ENCODE assay signal across 1 cellular context in the genomic region with DNA sequence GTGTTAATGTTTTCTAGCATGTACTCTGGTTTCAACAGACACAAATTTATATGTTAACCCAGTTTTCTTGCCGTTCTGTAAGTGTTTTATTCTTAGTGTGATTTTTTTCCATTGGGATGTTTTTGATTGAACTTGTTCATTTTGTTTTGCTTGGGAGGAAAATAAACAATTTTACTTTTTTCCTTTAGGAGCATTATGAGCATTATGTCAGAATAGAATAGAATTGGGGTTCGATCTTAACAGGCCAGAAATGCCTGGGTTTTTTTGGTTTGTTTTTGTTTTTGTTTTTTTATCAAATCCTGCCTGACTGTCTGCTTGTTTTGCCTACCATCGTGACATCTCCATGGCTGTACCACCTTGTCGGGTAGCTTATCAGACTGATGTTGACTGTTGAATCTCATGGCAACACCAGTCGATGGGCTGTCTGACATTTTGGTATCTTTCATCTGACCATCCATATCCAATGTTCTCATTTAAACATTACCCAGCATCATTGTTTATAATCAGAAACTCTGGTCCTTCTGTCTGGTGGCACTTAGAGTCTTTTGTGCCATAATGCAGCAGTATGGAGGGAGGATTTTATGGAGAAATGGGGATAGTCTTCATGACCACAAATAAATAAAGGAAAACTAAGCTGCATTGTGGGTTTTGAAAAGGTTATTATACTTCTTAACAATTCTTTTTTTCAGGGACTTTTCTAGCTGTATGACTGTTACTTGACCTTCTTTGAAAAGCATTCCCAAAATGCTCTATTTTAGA.
TF ChIP-seq lines count a peak whose summit lies in the region.

No MANE protein-coding gene starts in this region.

TF ChIP-seq in GM12878, 131 proteins besides CTCF, POLR2A, EP300 and RAD21 (continued from another document and continues in another):
- TF ChIP-seq FOXK2 (IDR thresholded peaks at IDR 0.05) (no peak), NBN (IDR thresholded peaks at IDR 0.05) (0 out of 2 replicates have a peak, but pooled peaks have one; percentile 37), ZNF384 (IDR thresholded peaks at IDR 0.05; ENCODE audit: borderline replicate concordance, low read depth, low read length) (peak; percentile 18; the same call in 1 of the 2 replicates), CHD2 (IDR thresholded peaks at IDR 0.05; ENCODE audit: borderline replicate concordance, low read depth, low read length) (no peak), SIX5 (IDR thresholded peaks at IDR 0.05; ENCODE audit: low read depth, low read length, severe bottlenecking) (no peak), ZNF207 (IDR thresholded peaks at IDR 0.05; ENCODE audit: borderline replicate concordance) (no peak), MYB (IDR thresholded peaks at IDR 0.05; ENCODE audit: borderline replicate concordance, low read depth, low read length) (no peak), SRF (IDR thresholded peaks at IDR 0.05; ENCODE audit: low read depth in 2 of 2, low read length in 2 of 2) (no peak), TARDBP (IDR thresholded peaks at IDR 0.05; ENCODE audit: borderline replicate concordance) (no peak), IKZF2 (IDR thresholded peaks at IDR 0.05) (peak in 1 of 2 experiments; percentile 31; a peak in 1 of 4 replicates), EED (IDR thresholded peaks at IDR 0.05; ENCODE audit: low read depth) (no peak), GABPA (IDR thresholded peaks at IDR 0.05; ENCODE audit: low read depth) (no peak), PML (IDR thresholded peaks at IDR 0.05; ENCODE audit: low read length) (no peak; the same call in 1 of the 2 replicates), RBBP5 (conservative IDR thresholded peaks at IDR 0.05) (no peak), NR2C2 (IDR thresholded peaks at IDR 0.05; ENCODE audit: borderline replicate concordance, control insufficient read depth, insufficient read length, low read depth) (no peak), MYC (IDR thresholded peaks at IDR 0.05; ENCODE audit: insufficient read depth, insufficient read length, insufficient replicate concordance, low read length, severe bottlenecking) (no peak), ZBED1 (IDR thresholded peaks at IDR 0.05; ENCODE audit: borderline replicate concordance) (peak; percentile 74), PAX8 (IDR thresholded peaks at IDR 0.05) (0 out of 2 replicates have a peak, but pooled peaks have one; percentile 40)
- TF ChIP-seq, protein P1, sequence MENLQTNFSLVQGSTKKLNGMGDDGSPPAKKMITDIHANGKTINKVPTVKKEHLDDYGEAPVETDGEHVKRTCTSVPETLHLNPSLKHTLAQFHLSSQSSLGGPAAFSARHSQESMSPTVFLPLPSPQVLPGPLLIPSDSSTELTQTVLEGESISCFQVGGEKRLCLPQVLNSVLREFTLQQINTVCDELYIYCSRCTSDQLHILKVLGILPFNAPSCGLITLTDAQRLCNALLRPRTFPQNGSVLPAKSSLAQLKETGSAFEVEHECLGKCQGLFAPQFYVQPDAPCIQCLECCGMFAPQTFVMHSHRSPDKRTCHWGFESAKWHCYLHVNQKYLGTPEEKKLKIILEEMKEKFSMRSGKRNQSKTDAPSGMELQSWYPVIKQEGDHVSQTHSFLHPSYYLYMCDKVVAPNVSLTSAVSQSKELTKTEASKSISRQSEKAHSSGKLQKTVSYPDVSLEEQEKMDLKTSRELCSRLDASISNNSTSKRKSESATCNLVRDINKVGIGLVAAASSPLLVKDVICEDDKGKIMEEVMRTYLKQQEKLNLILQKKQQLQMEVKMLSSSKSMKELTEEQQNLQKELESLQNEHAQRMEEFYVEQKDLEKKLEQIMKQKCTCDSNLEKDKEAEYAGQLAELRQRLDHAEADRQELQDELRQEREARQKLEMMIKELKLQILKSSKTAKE (IDR thresholded peaks at IDR 0.05; ENCODE audit: low read depth, poor library complexity, severe bottlenecking), result peak; percentile 10
- TF ChIP-seq, protein P2, sequence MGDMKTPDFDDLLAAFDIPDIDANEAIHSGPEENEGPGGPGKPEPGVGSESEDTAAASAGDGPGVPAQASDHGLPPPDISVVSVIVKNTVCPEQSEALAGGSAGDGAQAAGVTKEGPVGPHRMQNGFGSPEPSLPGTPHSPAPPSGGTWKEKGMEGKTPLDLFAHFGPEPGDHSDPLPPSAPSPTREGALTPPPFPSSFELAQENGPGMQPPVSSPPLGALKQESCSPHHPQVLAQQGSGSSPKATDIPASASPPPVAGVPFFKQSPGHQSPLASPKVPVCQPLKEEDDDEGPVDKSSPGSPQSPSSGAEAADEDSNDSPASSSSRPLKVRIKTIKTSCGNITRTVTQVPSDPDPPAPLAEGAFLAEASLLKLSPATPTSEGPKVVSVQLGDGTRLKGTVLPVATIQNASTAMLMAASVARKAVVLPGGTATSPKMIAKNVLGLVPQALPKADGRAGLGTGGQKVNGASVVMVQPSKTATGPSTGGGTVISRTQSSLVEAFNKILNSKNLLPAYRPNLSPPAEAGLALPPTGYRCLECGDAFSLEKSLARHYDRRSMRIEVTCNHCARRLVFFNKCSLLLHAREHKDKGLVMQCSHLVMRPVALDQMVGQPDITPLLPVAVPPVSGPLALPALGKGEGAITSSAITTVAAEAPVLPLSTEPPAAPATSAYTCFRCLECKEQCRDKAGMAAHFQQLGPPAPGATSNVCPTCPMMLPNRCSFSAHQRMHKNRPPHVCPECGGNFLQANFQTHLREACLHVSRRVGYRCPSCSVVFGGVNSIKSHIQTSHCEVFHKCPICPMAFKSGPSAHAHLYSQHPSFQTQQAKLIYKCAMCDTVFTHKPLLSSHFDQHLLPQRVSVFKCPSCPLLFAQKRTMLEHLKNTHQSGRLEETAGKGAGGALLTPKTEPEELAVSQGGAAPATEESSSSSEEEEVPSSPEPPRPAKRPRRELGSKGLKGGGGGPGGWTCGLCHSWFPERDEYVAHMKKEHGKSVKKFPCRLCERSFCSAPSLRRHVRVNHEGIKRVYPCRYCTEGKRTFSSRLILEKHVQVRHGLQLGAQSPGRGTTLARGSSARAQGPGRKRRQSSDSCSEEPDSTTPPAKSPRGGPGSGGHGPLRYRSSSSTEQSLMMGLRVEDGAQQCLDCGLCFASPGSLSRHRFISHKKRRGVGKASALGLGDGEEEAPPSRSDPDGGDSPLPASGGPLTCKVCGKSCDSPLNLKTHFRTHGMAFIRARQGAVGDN (IDR thresholded peaks at IDR 0.05), result peak; percentile 52; the same call in 1 of the 2 replicates
- TF ChIP-seq, protein P3, sequence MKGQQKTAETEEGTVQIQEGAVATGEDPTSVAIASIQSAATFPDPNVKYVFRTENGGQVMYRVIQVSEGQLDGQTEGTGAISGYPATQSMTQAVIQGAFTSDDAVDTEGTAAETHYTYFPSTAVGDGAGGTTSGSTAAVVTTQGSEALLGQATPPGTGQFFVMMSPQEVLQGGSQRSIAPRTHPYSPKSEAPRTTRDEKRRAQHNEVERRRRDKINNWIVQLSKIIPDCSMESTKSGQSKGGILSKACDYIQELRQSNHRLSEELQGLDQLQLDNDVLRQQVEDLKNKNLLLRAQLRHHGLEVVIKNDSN (IDR thresholded peaks at IDR 0.05; ENCODE audit: borderline replicate concordance, extremely low read length, insufficient read depth, low read depth, low read length), result no peak
- TF ChIP-seq, protein P4, sequence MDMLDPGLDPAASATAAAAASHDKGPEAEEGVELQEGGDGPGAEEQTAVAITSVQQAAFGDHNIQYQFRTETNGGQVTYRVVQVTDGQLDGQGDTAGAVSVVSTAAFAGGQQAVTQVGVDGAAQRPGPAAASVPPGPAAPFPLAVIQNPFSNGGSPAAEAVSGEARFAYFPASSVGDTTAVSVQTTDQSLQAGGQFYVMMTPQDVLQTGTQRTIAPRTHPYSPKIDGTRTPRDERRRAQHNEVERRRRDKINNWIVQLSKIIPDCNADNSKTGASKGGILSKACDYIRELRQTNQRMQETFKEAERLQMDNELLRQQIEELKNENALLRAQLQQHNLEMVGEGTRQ (IDR thresholded peaks at IDR 0.05; ENCODE audit: borderline replicate concordance, low read depth, low read length), result no peak
- TF ChIP-seq, protein P5, sequence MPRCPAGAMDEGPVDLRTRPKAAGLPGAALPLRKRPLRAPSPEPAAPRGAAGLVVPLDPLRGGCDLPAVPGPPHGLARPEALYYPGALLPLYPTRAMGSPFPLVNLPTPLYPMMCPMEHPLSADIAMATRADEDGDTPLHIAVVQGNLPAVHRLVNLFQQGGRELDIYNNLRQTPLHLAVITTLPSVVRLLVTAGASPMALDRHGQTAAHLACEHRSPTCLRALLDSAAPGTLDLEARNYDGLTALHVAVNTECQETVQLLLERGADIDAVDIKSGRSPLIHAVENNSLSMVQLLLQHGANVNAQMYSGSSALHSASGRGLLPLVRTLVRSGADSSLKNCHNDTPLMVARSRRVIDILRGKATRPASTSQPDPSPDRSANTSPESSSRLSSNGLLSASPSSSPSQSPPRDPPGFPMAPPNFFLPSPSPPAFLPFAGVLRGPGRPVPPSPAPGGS (IDR thresholded peaks at IDR 0.05; ENCODE audit: borderline replicate concordance, insufficient read depth, low read depth, low read length, poor library complexity, severe bottlenecking), result no peak
- TF ChIP-seq, protein P6, sequence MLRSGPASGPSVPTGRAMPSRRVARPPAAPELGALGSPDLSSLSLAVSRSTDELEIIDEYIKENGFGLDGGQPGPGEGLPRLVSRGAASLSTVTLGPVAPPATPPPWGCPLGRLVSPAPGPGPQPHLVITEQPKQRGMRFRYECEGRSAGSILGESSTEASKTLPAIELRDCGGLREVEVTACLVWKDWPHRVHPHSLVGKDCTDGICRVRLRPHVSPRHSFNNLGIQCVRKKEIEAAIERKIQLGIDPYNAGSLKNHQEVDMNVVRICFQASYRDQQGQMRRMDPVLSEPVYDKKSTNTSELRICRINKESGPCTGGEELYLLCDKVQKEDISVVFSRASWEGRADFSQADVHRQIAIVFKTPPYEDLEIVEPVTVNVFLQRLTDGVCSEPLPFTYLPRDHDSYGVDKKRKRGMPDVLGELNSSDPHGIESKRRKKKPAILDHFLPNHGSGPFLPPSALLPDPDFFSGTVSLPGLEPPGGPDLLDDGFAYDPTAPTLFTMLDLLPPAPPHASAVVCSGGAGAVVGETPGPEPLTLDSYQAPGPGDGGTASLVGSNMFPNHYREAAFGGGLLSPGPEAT (IDR thresholded peaks at IDR 0.05; ENCODE audit: low read depth), result peak; percentile 57; the same call in 1 of the 2 replicates
- TF ChIP-seq, protein P7, sequence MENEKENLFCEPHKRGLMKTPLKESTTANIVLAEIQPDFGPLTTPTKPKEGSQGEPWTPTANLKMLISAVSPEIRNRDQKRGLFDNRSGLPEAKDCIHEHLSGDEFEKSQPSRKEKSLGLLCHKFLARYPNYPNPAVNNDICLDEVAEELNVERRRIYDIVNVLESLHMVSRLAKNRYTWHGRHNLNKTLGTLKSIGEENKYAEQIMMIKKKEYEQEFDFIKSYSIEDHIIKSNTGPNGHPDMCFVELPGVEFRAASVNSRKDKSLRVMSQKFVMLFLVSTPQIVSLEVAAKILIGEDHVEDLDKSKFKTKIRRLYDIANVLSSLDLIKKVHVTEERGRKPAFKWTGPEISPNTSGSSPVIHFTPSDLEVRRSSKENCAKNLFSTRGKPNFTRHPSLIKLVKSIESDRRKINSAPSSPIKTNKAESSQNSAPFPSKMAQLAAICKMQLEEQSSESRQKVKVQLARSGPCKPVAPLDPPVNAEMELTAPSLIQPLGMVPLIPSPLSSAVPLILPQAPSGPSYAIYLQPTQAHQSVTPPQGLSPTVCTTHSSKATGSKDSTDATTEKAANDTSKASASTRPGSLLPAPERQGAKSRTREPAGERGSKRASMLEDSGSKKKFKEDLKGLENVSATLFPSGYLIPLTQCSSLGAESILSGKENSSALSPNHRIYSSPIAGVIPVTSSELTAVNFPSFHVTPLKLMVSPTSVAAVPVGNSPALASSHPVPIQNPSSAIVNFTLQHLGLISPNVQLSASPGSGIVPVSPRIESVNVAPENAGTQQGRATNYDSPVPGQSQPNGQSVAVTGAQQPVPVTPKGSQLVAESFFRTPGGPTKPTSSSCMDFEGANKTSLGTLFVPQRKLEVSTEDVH (IDR thresholded peaks at IDR 0.05; ENCODE audit: low read depth, partially characterized antibody), result no peak
- TF ChIP-seq, protein P8, sequence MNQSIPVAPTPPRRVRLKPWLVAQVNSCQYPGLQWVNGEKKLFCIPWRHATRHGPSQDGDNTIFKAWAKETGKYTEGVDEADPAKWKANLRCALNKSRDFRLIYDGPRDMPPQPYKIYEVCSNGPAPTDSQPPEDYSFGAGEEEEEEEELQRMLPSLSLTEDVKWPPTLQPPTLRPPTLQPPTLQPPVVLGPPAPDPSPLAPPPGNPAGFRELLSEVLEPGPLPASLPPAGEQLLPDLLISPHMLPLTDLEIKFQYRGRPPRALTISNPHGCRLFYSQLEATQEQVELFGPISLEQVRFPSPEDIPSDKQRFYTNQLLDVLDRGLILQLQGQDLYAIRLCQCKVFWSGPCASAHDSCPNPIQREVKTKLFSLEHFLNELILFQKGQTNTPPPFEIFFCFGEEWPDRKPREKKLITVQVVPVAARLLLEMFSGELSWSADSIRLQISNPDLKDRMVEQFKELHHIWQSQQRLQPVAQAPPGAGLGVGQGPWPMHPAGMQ (IDR thresholded peaks at IDR 0.05; ENCODE audit: borderline replicate concordance), result no peak
- TF ChIP-seq, protein P9, sequence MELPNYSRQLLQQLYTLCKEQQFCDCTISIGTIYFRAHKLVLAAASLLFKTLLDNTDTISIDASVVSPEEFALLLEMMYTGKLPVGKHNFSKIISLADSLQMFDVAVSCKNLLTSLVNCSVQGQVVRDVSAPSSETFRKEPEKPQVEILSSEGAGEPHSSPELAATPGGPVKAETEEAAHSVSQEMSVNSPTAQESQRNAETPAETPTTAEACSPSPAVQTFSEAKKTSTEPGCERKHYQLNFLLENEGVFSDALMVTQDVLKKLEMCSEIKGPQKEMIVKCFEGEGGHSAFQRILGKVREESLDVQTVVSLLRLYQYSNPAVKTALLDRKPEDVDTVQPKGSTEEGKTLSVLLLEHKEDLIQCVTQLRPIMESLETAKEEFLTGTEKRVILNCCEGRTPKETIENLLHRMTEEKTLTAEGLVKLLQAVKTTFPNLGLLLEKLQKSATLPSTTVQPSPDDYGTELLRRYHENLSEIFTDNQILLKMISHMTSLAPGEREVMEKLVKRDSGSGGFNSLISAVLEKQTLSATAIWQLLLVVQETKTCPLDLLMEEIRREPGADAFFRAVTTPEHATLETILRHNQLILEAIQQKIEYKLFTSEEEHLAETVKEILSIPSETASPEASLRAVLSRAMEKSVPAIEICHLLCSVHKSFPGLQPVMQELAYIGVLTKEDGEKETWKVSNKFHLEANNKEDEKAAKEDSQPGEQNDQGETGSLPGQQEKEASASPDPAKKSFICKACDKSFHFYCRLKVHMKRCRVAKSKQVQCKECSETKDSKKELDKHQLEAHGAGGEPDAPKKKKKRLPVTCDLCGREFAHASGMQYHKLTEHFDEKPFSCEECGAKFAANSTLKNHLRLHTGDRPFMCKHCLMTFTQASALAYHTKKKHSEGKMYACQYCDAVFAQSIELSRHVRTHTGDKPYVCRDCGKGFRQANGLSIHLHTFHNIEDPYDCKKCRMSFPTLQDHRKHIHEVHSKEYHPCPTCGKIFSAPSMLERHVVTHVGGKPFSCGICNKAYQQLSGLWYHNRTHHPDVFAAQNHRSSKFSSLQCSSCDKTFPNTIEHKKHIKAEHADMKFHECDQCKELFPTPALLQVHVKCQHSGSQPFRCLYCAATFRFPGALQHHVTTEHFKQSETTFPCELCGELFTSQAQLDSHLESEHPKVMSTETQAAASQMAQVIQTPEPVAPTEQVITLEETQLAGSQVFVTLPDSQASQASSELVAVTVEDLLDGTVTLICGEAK (IDR thresholded peaks at IDR 0.05; ENCODE audit: borderline replicate concordance), result no peak
